Comparison of ENCODE assay signal across 8 cellular contexts in the genomic region with DNA sequence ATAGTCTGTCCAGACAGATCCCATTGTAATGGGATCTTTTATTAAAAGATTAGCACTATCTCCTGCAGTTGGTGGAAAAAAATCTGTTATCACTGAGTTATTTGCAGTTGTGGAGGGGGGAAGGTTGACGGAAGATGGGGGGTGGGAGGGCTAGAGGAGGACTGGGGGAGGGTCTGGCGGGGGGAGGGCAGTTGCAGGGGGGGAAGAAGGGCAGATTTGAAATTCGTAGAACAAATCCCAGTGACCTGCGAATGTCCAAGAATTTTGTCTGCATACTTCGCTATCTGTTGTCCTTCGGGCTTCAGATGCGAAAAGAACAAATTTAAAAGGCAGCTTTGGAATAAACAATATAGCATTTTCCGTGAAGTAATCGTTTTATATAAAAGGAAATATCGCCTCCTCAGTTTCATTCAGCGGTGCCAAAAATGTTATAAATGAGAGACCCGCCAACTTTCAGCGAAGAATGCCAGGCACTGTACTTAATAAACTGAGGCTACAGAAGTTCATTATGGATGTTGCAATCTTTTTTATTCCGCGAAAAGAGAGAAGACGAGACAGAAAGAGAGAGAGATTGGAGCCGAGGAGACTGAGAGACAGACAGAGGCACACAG. TPM values are rescaled to one million over a fixed set of nuclear protein-coding genes. Genes with fewer than 3 reads are reported as not detected.
A peak's percentile ranks its signal among the peaks of the same experiment; 100 is the strongest.
DNase-seq lines count a peak whose midpoint lies in the region; ATAC-seq and TF ChIP-seq lines count a peak whose summit lies in the region.

No MANE protein-coding gene starts in this region.

- peak overlapping the region; percentile 55 for H3K9ac ChIP-seq in iPS-15b (ENCODE audit: low read depth, low read length)
- peak overlapping the region in 3 of 5 donors; percentile 13 to 66 (median 58) for H3K9ac ChIP-seq in subcutaneous abdominal adipose tissue (ENCODE audit: low read length in 5 of 5)

- peaks cover 7% of the 10 kb centered on the region for H3K36me3 ChIP-seq in iPS-15b (ENCODE audit: control insufficient read depth, insufficient read depth, low read length)
- no peaks in the 10 kb centered on the region for H3K36me3 ChIP-seq in subcutaneous abdominal adipose tissue (ENCODE audit: control insufficient read depth in 5 of 5, insufficient read depth in 5 of 5, low read length in 5 of 5)

- H3K27ac ChIP-seq in subcutaneous abdominal adipose tissue (ENCODE audit: low read depth, low read length) = peak overlapping the region; percentile 67

- no peaks in the 10 kb centered on the region for H3K36me3 Mint-ChIP-seq in T-helper 1 cell treated with Interleukin-12 subunit alpha and Interleukin-12 subunit beta and Interleukin-4 antibody, amounts not matched to agents 30 μg/mL and 1 μg/mL, for 36 hours (ENCODE audit: low read depth)

- ATAC-seq in sciatic nerve = no peak
- ATAC-seq in GM21576 (IDR thresholded peaks at IDR 0.05; ENCODE audit: unreplicated experiment) = no peak

- H3K4me3 Mint-ChIP-seq in T-helper 1 cell treated with Interleukin-12 subunit alpha and Interleukin-12 subunit beta and Interleukin-4 antibody, amounts not matched to agents 30 μg/mL and 1 μg/mL, for 36 hours = peak overlapping the region; percentile 84

- H3K4me3 ChIP-seq in WI38 (ENCODE audit: low read depth, low read length) (peak overlapping the region; percentile 93), iPS-15b (ENCODE audit: low read depth, low read length) (peak overlapping the region; percentile 57), subcutaneous abdominal adipose tissue (ENCODE audit: low read depth in 1 of 5, low read length in 5 of 5) (peak overlapping the region; percentile 67 to 83 (median 80))

- no peaks in the 10 kb centered on the region for H3K9me3 ChIP-seq in iPS-15b (ENCODE audit: control insufficient read depth, insufficient read depth, low read length)
- no peaks in the 10 kb centered on the region for H3K9me3 ChIP-seq in subcutaneous abdominal adipose tissue (ENCODE audit: control insufficient read depth in 5 of 5, low read length in 5 of 5)

- H3K4me1 ChIP-seq in iPS-15b (ENCODE audit: control insufficient read depth, insufficient read depth, low read length) (peaks cover 6% of the 10 kb centered on the region), subcutaneous abdominal adipose tissue (ENCODE audit: control insufficient read depth in 5 of 5, insufficient read depth in 5 of 5, low read length in 5 of 5) (peaks cover 0 to 46% (median 38%) of the 10 kb centered on the region in 5 donors)

- DNase-seq in T-helper 1 cell = no peak
- no peak for DNase-seq in sciatic nerve (ENCODE audit: low spot score)
- no peak for DNase-seq in cerebellar cortex (ENCODE audit: low spot score)

- TF ChIP-seq CTCF in WI38 (IDR thresholded peaks at IDR 0.05; ENCODE audit: low read depth, low read length) = no peak

- peaks cover 83% of the 10 kb centered on the region for H3K27me3 Mint-ChIP-seq in T-helper 1 cell treated with Interleukin-12 subunit alpha and Interleukin-12 subunit beta and Interleukin-4 antibody, amounts not matched to agents 30 μg/mL and 1 μg/mL, for 36 hours (ENCODE audit: low read depth)

- H3K27ac Mint-ChIP-seq in T-helper 1 cell treated with Interleukin-12 subunit alpha and Interleukin-12 subunit beta and Interleukin-4 antibody, amounts not matched to agents 30 μg/mL and 1 μg/mL, for 36 hours = peak overlapping the region; percentile 11

- intact Hi-C loops in sciatic nerve (cut with DNase I) = no loop called here

- H3K4me1 Mint-ChIP-seq in T-helper 1 cell treated with Interleukin-12 subunit alpha and Interleukin-12 subunit beta and Interleukin-4 antibody, amounts not matched to agents 30 μg/mL and 1 μg/mL, for 36 hours (ENCODE audit: low read depth) = peaks cover 32% of the 10 kb centered on the region

- H3K27me3 ChIP-seq in iPS-15b (ENCODE audit: control insufficient read depth, insufficient read depth, low read length) = no peaks in the 10 kb centered on the region
- H3K27me3 ChIP-seq in subcutaneous abdominal adipose tissue (ENCODE audit: control insufficient read depth in 5 of 5, insufficient read depth in 4 of 5, low read length in 5 of 5) = peaks cover 0 to 3% (median 0%) of the 10 kb centered on the region in 5 donors

- no peaks in the 10 kb centered on the region for H3K9me3 Mint-ChIP-seq in T-helper 1 cell treated with Interleukin-12 subunit alpha and Interleukin-12 subunit beta and Interleukin-4 antibody, amounts not matched to agents 30 μg/mL and 1 μg/mL, for 36 hours

RNA-seq across cellular contexts. Expression of a gene that starts 1.3 kb away (rescaled TPM):
- total RNA-seq in sciatic nerve = 27.6 TPM
